In the genomic region with DNA sequence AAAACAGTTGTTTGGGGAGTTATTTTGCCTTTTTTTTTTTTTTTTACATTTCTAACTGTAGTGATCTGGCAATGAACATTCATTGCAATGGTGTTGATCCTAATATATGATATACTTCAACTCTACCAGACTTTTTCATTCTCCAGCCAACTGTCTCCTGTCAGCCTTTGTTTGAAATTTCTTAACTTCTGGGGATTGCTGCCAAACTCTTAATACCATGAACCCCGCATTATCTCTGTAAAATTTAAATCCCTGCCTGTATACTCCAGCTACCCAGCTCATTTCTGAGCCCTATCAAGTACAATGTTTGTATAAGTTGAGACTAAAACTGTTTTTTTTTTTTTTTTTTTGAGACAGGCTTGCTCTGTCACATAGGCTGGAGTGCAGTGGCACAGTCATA, we compare ENCODE assay signal across 27 cellular contexts.
"Had no signal": no experiment of that assay in that cellular context is flagged by ENCODE, and none has a peak within 500 bp of the region (broad histone marks: within the 10 kb centered on the region; RNA-seq: fewer than 3 reads in every experiment).

No MANE protein-coding gene starts in this region.

- H3K9me3 ChIP-seq: adrenal gland, ascending aorta, heart right ventricle, left ventricle myocardium inferior, psoas muscle, spleen, suprapubic skin, tibial artery, upper lobe of right lung had no signal

- H3K4me3 Mint-ChIP-seq: activated B cell treated with CpG ODN at 0.5 μM for 24 hours; activated naive CD8-positive, alpha-beta T cell; activated T-cell treated with anti-CD3 and anti-CD28 coated beads, Interleukin-2, amount 50 U/mL, for 72 hours; effector memory CD8-positive, alpha-beta T cell; nephron progenitor cell had no signal

- DNase-seq: activated B cell treated with CpG ODN at 0.5 μM for 24 hours; activated naive CD4-positive, alpha-beta T cell; activated T-cell treated with anti-CD3 and anti-CD28 coated beads for 4 hours; activated T-cell treated with anti-CD3 and anti-CD28 coated beads, Interleukin-2, amount 50 U/mL, for 72 hours; adrenal gland; brain microvascular endothelial cell; cortex of kidney; effector memory CD8-positive, alpha-beta T cell; foreskin melanocyte; heart right ventricle; left ventricle myocardium inferior; nephron progenitor cell; nucleus accumbens; psoas muscle; right cardiac atrium; spleen; stimulated activated naive CD4-positive, alpha-beta T cell; SW 1271; T-helper 2 cell; tibial artery; upper lobe of right lung had no signal

- FAIRE-seq: endothelial cell of umbilical vein had no signal

- H3K79me2 ChIP-seq: parathyroid adenoma had no signal

- H2AFZ ChIP-seq: parathyroid adenoma had no signal

- H3K27me3 ChIP-seq: adrenal gland, ascending aorta, brain microvascular endothelial cell, heart right ventricle, spleen, suprapubic skin, tibial artery, upper lobe of right lung had no signal

- ATAC-seq: activated T-cell treated with anti-CD3 and anti-CD28 coated beads, Interleukin-2, amount 50 U/mL, for 72 hours; effector memory CD8-positive, alpha-beta T cell; heart right ventricle; psoas muscle; right cardiac atrium; upper lobe of right lung had no signal

- H3K36me3 ChIP-seq: adrenal gland, ascending aorta, brain microvascular endothelial cell, heart right ventricle, left ventricle myocardium inferior, spleen, suprapubic skin, tibial artery, upper lobe of right lung had no signal

- H3K27ac ChIP-seq: adrenal gland, ascending aorta, brain microvascular endothelial cell, heart right ventricle, left ventricle myocardium inferior, parathyroid adenoma, psoas muscle, spleen, suprapubic skin, tibial artery, upper lobe of right lung had no signal

- H3K9ac ChIP-seq: parathyroid adenoma had no signal

- H3K4me3 ChIP-seq: adrenal gland, ascending aorta, heart right ventricle, left ventricle myocardium inferior, lung, psoas muscle, spleen, suprapubic skin, tibial artery, upper lobe of right lung had no signal

- H3K4me1 ChIP-seq: ascending aorta, parathyroid adenoma had no signal

- H3K4me1 Mint-ChIP-seq: activated B cell treated with CpG ODN at 0.5 μM for 24 hours had no signal

- H3K27me3 Mint-ChIP-seq: activated naive CD8-positive, alpha-beta T cell had no signal

- H3K9me3 Mint-ChIP-seq: activated B cell treated with CpG ODN at 0.5 μM for 24 hours; activated T-cell treated with anti-CD3 and anti-CD28 coated beads, Interleukin-2, amount 50 U/mL, for 72 hours; effector memory CD8-positive, alpha-beta T cell had no signal

- H3K27ac Mint-ChIP-seq: activated B cell treated with CpG ODN at 0.5 μM for 24 hours; activated naive CD8-positive, alpha-beta T cell; activated T-cell treated with anti-CD3 and anti-CD28 coated beads, Interleukin-2, amount 50 U/mL, for 72 hours; effector memory CD8-positive, alpha-beta T cell had no signal
